ENCODE assay signal across 1 cellular context in genomic region chr3:97821413-97821809, GRCh38.
TF ChIP-seq lines count a peak whose summit lies in the region.

No MANE protein-coding gene starts in this region.

TF ChIP-seq in HepG2, 621 proteins besides CTCF, POLR2A, EP300 and RAD21 (continued from another document and continues in another):
- TF ChIP-seq KIAA2018 (CRISPR knock-in tag; IDR thresholded peaks at IDR 0.05; ENCODE audit: borderline replicate concordance) (no peak), NONO (IDR thresholded peaks at IDR 0.05) (no peak), NONO (CRISPR knock-in tag; conservative IDR thresholded peaks at IDR 0.05) (no peak), FOXK1 (CRISPR knock-in tag; IDR thresholded peaks at IDR 0.05; ENCODE audit: borderline replicate concordance, low read depth) (no peak), ZBTB7A (CRISPR knock-in tag; IDR thresholded peaks at IDR 0.05) (no peak), NCOA1 (CRISPR knock-in tag; IDR thresholded peaks at IDR 0.05) (peak; percentile 32; the same call in 1 of the 2 replicates), SMAD1 (CRISPR knock-in tag; IDR thresholded peaks at IDR 0.05; ENCODE audit: borderline replicate concordance, low read depth) (0 out of 2 replicates have a peak, but pooled peaks have one; percentile 1), GZF1 (CRISPR knock-in tag; IDR thresholded peaks at IDR 0.05) (0 out of 2 replicates have a peak, but pooled peaks have one; percentile 37), REL (CRISPR knock-in tag; conservative IDR thresholded peaks at IDR 0.05) (0 out of 2 replicates have a peak, but pooled peaks have one; percentile 10), XBP1 (CRISPR knock-in tag; IDR thresholded peaks at IDR 0.05) (0 out of 2 replicates have a peak, but pooled peaks have one; percentile 21), ZNF138 (CRISPR knock-in tag; IDR thresholded peaks at IDR 0.05; ENCODE audit: low read depth) (no peak), SCMH1 (CRISPR knock-in tag; IDR thresholded peaks at IDR 0.05; ENCODE audit: borderline replicate concordance) (no peak), ZNF839 (CRISPR knock-in tag; IDR thresholded peaks at IDR 0.05; ENCODE audit: borderline replicate concordance) (no peak), PRDM15 (CRISPR knock-in tag; IDR thresholded peaks at IDR 0.05) (no peak), ISX (CRISPR knock-in tag; conservative IDR thresholded peaks at IDR 0.05) (no peak), SMAD9 (CRISPR knock-in tag; IDR thresholded peaks at IDR 0.05) (no peak), ZNF292 (CRISPR knock-in tag; IDR thresholded peaks at IDR 0.05; ENCODE audit: borderline replicate concordance, low read depth) (0 out of 2 replicates have a peak, but pooled peaks have one; percentile 14), NAIF1 (CRISPR knock-in tag; IDR thresholded peaks at IDR 0.05; ENCODE audit: borderline replicate concordance) (no peak), GATAD2A (CRISPR knock-in tag; IDR thresholded peaks at IDR 0.05) (0 out of 2 replicates have a peak, but pooled peaks have one; percentile 19), STAG1 (CRISPR knock-in tag; IDR thresholded peaks at IDR 0.05) (no peak), ARNTL (CRISPR knock-in tag; IDR thresholded peaks at IDR 0.05) (no peak), CREBL2 (CRISPR knock-in tag; IDR thresholded peaks at IDR 0.05; ENCODE audit: borderline replicate concordance) (0 out of 2 replicates have a peak, but pooled peaks have one; percentile 19), NCOA2 (CRISPR knock-in tag; IDR thresholded peaks at IDR 0.05) (no peak), GABPA (IDR thresholded peaks at IDR 0.05; ENCODE audit: low read depth, low read length) (no peak), GABPA (CRISPR knock-in tag; IDR thresholded peaks at IDR 0.05; ENCODE audit: low read depth) (no peak), ZNF180 (CRISPR knock-in tag; IDR thresholded peaks at IDR 0.05; ENCODE audit: borderline replicate concordance, low read depth) (no peak), SOX6 (IDR thresholded peaks at IDR 0.05) (no peak), SOX6 (CRISPR knock-in tag; IDR thresholded peaks at IDR 0.05) (peak; percentile 23; the same call in 1 of the 2 replicates), ZNF678 (CRISPR knock-in tag; IDR thresholded peaks at IDR 0.05) (no peak), EHMT2 (IDR thresholded peaks at IDR 0.05; ENCODE audit: borderline replicate concordance, low read depth, low read length) (no peak), NFE2L2 (IDR thresholded peaks at IDR 0.05; ENCODE audit: low read length) (no peak), SAFB2 (CRISPR knock-in tag; IDR thresholded peaks at IDR 0.05; ENCODE audit: borderline replicate concordance, low read depth) (no peak), FOXC1 (CRISPR knock-in tag; IDR thresholded peaks at IDR 0.05; ENCODE audit: borderline replicate concordance) (peak; percentile 29; the same call in 1 of the 2 replicates)
- TF ChIP-seq, protein P1, sequence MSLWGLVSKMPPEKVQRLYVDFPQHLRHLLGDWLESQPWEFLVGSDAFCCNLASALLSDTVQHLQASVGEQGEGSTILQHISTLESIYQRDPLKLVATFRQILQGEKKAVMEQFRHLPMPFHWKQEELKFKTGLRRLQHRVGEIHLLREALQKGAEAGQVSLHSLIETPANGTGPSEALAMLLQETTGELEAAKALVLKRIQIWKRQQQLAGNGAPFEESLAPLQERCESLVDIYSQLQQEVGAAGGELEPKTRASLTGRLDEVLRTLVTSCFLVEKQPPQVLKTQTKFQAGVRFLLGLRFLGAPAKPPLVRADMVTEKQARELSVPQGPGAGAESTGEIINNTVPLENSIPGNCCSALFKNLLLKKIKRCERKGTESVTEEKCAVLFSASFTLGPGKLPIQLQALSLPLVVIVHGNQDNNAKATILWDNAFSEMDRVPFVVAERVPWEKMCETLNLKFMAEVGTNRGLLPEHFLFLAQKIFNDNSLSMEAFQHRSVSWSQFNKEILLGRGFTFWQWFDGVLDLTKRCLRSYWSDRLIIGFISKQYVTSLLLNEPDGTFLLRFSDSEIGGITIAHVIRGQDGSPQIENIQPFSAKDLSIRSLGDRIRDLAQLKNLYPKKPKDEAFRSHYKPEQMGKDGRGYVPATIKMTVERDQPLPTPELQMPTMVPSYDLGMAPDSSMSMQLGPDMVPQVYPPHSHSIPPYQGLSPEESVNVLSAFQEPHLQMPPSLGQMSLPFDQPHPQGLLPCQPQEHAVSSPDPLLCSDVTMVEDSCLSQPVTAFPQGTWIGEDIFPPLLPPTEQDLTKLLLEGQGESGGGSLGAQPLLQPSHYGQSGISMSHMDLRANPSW (CRISPR knock-in tag; IDR thresholded peaks at IDR 0.05; ENCODE audit: borderline replicate concordance): 0 out of 2 replicates have a peak, but pooled peaks have one; percentile 82
- TF ChIP-seq, protein P2, sequence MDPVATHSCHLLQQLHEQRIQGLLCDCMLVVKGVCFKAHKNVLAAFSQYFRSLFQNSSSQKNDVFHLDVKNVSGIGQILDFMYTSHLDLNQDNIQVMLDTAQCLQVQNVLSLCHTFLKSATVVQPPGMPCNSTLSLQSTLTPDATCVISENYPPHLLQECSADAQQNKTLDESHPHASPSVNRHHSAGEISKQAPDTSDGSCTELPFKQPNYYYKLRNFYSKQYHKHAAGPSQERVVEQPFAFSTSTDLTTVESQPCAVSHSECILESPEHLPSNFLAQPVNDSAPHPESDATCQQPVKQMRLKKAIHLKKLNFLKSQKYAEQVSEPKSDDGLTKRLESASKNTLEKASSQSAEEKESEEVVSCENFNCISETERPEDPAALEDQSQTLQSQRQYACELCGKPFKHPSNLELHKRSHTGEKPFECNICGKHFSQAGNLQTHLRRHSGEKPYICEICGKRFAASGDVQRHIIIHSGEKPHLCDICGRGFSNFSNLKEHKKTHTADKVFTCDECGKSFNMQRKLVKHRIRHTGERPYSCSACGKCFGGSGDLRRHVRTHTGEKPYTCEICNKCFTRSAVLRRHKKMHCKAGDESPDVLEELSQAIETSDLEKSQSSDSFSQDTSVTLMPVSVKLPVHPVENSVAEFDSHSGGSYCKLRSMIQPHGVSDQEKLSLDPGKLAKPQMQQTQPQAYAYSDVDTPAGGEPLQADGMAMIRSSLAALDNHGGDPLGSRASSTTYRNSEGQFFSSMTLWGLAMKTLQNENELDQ (CRISPR knock-in tag; IDR thresholded peaks at IDR 0.05; ENCODE audit: borderline replicate concordance): no peak
- TF ChIP-seq, protein P3, sequence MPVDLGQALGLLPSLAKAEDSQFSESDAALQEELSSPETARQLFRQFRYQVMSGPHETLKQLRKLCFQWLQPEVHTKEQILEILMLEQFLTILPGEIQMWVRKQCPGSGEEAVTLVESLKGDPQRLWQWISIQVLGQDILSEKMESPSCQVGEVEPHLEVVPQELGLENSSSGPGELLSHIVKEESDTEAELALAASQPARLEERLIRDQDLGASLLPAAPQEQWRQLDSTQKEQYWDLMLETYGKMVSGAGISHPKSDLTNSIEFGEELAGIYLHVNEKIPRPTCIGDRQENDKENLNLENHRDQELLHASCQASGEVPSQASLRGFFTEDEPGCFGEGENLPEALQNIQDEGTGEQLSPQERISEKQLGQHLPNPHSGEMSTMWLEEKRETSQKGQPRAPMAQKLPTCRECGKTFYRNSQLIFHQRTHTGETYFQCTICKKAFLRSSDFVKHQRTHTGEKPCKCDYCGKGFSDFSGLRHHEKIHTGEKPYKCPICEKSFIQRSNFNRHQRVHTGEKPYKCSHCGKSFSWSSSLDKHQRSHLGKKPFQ (CRISPR knock-in tag; IDR thresholded peaks at IDR 0.05; ENCODE audit: insufficient replicate concordance): peak; percentile 36
- TF ChIP-seq, protein P4, sequence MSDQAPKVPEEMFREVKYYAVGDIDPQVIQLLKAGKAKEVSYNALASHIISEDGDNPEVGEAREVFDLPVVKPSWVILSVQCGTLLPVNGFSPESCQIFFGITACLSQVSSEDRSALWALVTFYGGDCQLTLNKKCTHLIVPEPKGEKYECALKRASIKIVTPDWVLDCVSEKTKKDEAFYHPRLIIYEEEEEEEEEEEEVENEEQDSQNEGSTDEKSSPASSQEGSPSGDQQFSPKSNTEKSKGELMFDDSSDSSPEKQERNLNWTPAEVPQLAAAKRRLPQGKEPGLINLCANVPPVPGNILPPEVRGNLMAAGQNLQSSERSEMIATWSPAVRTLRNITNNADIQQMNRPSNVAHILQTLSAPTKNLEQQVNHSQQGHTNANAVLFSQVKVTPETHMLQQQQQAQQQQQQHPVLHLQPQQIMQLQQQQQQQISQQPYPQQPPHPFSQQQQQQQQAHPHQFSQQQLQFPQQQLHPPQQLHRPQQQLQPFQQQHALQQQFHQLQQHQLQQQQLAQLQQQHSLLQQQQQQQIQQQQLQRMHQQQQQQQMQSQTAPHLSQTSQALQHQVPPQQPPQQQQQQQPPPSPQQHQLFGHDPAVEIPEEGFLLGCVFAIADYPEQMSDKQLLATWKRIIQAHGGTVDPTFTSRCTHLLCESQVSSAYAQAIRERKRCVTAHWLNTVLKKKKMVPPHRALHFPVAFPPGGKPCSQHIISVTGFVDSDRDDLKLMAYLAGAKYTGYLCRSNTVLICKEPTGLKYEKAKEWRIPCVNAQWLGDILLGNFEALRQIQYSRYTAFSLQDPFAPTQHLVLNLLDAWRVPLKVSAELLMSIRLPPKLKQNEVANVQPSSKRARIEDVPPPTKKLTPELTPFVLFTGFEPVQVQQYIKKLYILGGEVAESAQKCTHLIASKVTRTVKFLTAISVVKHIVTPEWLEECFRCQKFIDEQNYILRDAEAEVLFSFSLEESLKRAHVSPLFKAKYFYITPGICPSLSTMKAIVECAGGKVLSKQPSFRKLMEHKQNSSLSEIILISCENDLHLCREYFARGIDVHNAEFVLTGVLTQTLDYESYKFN (CRISPR knock-in tag; conservative IDR thresholded peaks at IDR 0.05): no peak
